In the genomic region with DNA sequence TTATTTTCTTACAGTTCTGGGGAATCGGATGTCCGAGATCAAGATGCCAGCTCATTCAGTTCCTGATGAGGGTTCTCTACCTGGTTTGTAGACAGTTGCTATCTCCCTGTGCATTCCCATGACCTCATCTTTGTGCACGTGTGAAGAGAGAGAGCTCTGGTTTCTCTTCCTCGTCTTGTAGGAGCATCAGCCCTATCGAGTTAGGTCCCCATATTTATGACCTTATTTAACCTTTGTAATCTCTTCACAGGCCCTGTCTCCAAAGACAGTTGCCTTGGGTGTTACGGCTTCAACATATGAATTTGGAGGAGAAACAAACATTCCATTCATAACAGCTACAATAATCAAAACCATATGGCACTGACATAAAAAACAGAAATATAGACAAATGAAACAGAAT, we compare ENCODE assay signal across 33 cellular contexts.
DNase-seq lines count a peak whose midpoint lies in the region; ATAC-seq and TF ChIP-seq lines count a peak whose summit lies in the region.
"Had no signal": no experiment of that assay in that cellular context is flagged by ENCODE, and none has a peak within 500 bp of the region (broad histone marks: within the 10 kb centered on the region; RNA-seq: fewer than 3 reads in every experiment).

No MANE protein-coding gene starts in this region.

- no peaks in the 10 kb centered on the region for H3K36me3 Mint-ChIP-seq in endothelial cell (ENCODE audit: low read depth, unreplicated experiment)
- H3K36me3 Mint-ChIP-seq: naive B cell, T-cell had no signal

- no peak overlapping the region for H3K4me3 Mint-ChIP-seq in endothelial cell (ENCODE audit: unreplicated experiment)
- H3K4me3 Mint-ChIP-seq: activated CD8-positive, alpha-beta T cell treated with anti-CD3 and anti-CD28 coated beads, Interleukin-2, amount 10 ng/mL, durations not matched to agents 7 days and 5 days; activated naive CD8-positive, alpha-beta T cell treated with anti-CD3 and anti-CD28 coated beads, Interleukin-2, amount 50 U/mL, for 24 hours; naive B cell; stimulated activated naive CD8-positive, alpha-beta T cell treated with anti-CD3 and anti-CD28 coated beads, Interleukin-15, Interleukin-2, amounts not matched to agents 100 ng/mL and 50 ng/mL, for 24 hours; T-cell had no signal

- H3K9me3 ChIP-seq in OCI-LY3 (ENCODE audit: insufficient read depth, low read length): no peaks in the 10 kb centered on the region
- H3K9me3 ChIP-seq: esophagus muscularis mucosa, ovary, tibial artery had no signal

- H3K9me3 Mint-ChIP-seq in endothelial cell (ENCODE audit: unreplicated experiment): no peaks in the 10 kb centered on the region
- H3K9me3 Mint-ChIP-seq: activated naive CD8-positive, alpha-beta T cell treated with anti-CD3 and anti-CD28 coated beads, Interleukin-2, amount 50 U/mL, for 24 hours; stimulated activated naive CD8-positive, alpha-beta T cell treated with anti-CD3 and anti-CD28 coated beads, Interleukin-15, Interleukin-2, amounts not matched to agents 100 ng/mL and 50 ng/mL, for 24 hours; T-cell had no signal

- H3K27me3 Mint-ChIP-seq in endothelial cell (ENCODE audit: unreplicated experiment): peaks cover 1% of the 10 kb centered on the region
- H3K27me3 Mint-ChIP-seq: activated naive CD8-positive, alpha-beta T cell treated with anti-CD3 and anti-CD28 coated beads, Interleukin-2, amount 50 U/mL, for 24 hours; naive B cell; stimulated activated naive CD8-positive, alpha-beta T cell treated with anti-CD3 and anti-CD28 coated beads, Interleukin-15, Interleukin-2, amounts not matched to agents 100 ng/mL and 50 ng/mL, for 24 hours had no signal

- H3K27ac Mint-ChIP-seq in endothelial cell (ENCODE audit: unreplicated experiment): peak overlapping the region; percentile 70
- H3K27ac Mint-ChIP-seq: activated CD8-positive, alpha-beta T cell treated with anti-CD3 and anti-CD28 coated beads, Interleukin-2, amount 10 ng/mL, durations not matched to agents 7 days and 5 days; activated naive CD8-positive, alpha-beta T cell treated with anti-CD3 and anti-CD28 coated beads, Interleukin-2, amount 50 U/mL, for 24 hours; naive B cell; stimulated activated naive CD8-positive, alpha-beta T cell treated with anti-CD3 and anti-CD28 coated beads, Interleukin-15, Interleukin-2, amounts not matched to agents 100 ng/mL and 50 ng/mL, for 24 hours; T-cell had no signal

- no peak for TF ChIP-seq CTCF in OCI-LY3 (IDR thresholded peaks at IDR 0.05; ENCODE audit: low read depth, low read length)
- TF ChIP-seq CTCF in endothelial cell (IDR thresholded peaks at IDR 0.05; ENCODE audit: unreplicated experiment): no peak

- H2AFZ ChIP-seq in OCI-LY3 (ENCODE audit: low read depth, low read length): peak overlapping the region; percentile 32; the same call in 1 of the 2 replicates

- H3K36me3 ChIP-seq in OCI-LY3 (replicated peaks; ENCODE audit: low read depth, low read length): no peaks in the 10 kb centered on the region
- H3K36me3 ChIP-seq: brain microvascular endothelial cell, esophagus muscularis mucosa, ovary, tibial artery had no signal

- H4K20me1 ChIP-seq in OCI-LY3 (ENCODE audit: insufficient read depth, low read length): no peaks in the 10 kb centered on the region

- H3K4me1 Mint-ChIP-seq in endothelial cell (ENCODE audit: unreplicated experiment): peaks cover 28% of the 10 kb centered on the region
- H3K4me1 Mint-ChIP-seq: activated naive CD8-positive, alpha-beta T cell treated with anti-CD3 and anti-CD28 coated beads, Interleukin-2, amount 50 U/mL, for 24 hours; naive B cell had no signal

- no peak overlapping the region for H3K9ac ChIP-seq in OCI-LY3 (ENCODE audit: low read length)
- H3K9ac ChIP-seq: KMS-11 had no signal

- no peak overlapping the region; the same call in 1 of the 2 replicates for H3K27ac ChIP-seq in OCI-LY3 (ENCODE audit: low read length)
- H3K27ac ChIP-seq: brain microvascular endothelial cell, esophagus muscularis mucosa, KMS-11, ovary, tibial artery had no signal

- DNase-seq in SIG-M5 treated with dmso at 0.1 percent for 504 hours (lab: John Stamatoyannopoulos, UW; ENCODE audit: unreplicated experiment) (peak; percentile 15), SIG-M5 (lab: John Stamatoyannopoulos, UW) (no peak), endothelial cell (ENCODE audit: low spot score) (no peak), dedifferentiated amniotic fluid mesenchymal stem cell (ENCODE audit: extremely low spot score) (no peak), NK-92 (lab: John Stamatoyannopoulos, UW; ENCODE audit: unreplicated experiment) (no peak), NCI-H1048 (lab: John Stamatoyannopoulos, UW) (no peak)
- DNase-seq: 8988T; activated CD4-positive, alpha-beta T cell treated with anti-CD3 and anti-CD28 coated beads for 1 hour; activated CD8-positive, alpha-beta T cell treated with anti-CD3 and anti-CD28 coated beads, Interleukin-2, amount 10 ng/mL, durations not matched to agents 7 days and 5 days; activated gamma-delta T cell; activated naive CD8-positive, alpha-beta T cell treated with anti-CD3 and anti-CD28 coated beads, Interleukin-2, amount 50 U/mL, for 24 hours; AML-193; brain microvascular endothelial cell; DND-41; effector memory CD4-positive, alpha-beta T cell; glutamatergic neuron; kidney glomerular epithelial cell; mesenchymal stem cell; naive B cell; NCI-H1092; NCI-H2081 treated with DMSO at 0.1 percent for 48 hours; ovary; right cardiac atrium; stimulated activated CD4-positive, alpha-beta T cell treated with anti-CD3 and anti-CD28 coated beads, Interleukin-12 subunit alpha, Interleukin-12 subunit beta, amount 100 ng/mL, for 4 hours; stimulated activated CD4-positive, alpha-beta T cell treated with anti-CD3 and anti-CD28 coated beads, Interleukin-4, amount 100 ng/mL, for 4 hours; T-cell; tibial artery had no signal

- peak overlapping the region; percentile 29 for H3K4me2 ChIP-seq in OCI-LY3 (ENCODE audit: low read length)
- H3K4me2 ChIP-seq: KMS-11 had no signal

- no peaks in the 10 kb centered on the region for H3K79me2 ChIP-seq in OCI-LY3 (ENCODE audit: low read length)

- H3K4me1 ChIP-seq in OCI-LY3 (ENCODE audit: low read length): peaks cover 10% of the 10 kb centered on the region
- H3K4me1 ChIP-seq: esophagus muscularis mucosa, tibial artery had no signal

- no peaks in the 10 kb centered on the region for H3K27me3 ChIP-seq in OCI-LY3 (ENCODE audit: low read depth, low read length)
- H3K27me3 ChIP-seq: brain microvascular endothelial cell, esophagus muscularis mucosa, ovary, tibial artery had no signal

- H3K4me3 ChIP-seq in OCI-LY3 (ENCODE audit: low read length): no peak overlapping the region
- H3K4me3 ChIP-seq: esophagus muscularis mucosa, ovary, tibial artery had no signal

- ATAC-seq in HG03342 (IDR thresholded peaks at IDR 0.05; ENCODE audit: unreplicated experiment): no peak
- ATAC-seq: activated CD8-positive, alpha-beta T cell treated with anti-CD3 and anti-CD28 coated beads, Interleukin-2, amount 10 ng/mL, durations not matched to agents 7 days and 5 days; activated naive CD8-positive, alpha-beta T cell treated with anti-CD3 and anti-CD28 coated beads, Interleukin-2, amount 50 U/mL, for 24 hours; HCT116; right cardiac atrium; T-cell had no signal
